ENCODE assay signal across 20 cellular contexts in the genomic region with DNA sequence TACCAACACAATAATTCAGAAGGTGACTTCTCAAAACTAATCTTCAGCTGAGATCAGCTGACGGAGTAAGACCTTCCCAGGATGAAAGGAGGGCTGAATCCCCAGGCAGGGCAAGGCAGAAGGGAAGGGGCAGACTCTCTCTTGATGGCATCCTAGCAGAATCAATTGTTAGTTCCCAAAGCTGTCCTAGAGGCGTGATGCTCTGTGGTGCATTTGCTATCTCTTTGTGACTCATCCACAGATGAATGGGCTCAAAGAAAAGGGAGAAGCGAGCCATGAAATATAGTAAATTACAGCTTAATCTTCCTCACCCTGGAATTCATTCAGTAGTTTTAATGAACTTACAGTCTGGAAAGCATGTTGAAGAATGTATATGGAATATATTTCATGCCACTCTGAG. TPM values are rescaled to one million over a fixed set of nuclear protein-coding genes. Genes with fewer than 3 reads are reported as not detected.
"Had no signal": no experiment of that assay in that cellular context is flagged by ENCODE, and none has a peak within 500 bp of the region (broad histone marks: within the 10 kb centered on the region; RNA-seq: fewer than 3 reads in every experiment).

No MANE protein-coding gene starts in this region.

- H3K27me3 ChIP-seq: dorsolateral prefrontal cortex, suprapubic skin, transverse colon, uterus had no signal

- H3K4me3 ChIP-seq: dorsolateral prefrontal cortex, skin epidermis, suprapubic skin, transverse colon, uterus had no signal

- H3K4me1 Mint-ChIP-seq: activated T-helper 17 cell treated with anti-CD3 and anti-CD28 coated beads, Interleukin-2, amount 50 U/mL, for 72 hours had no signal

- DNase-seq: activated CD4-positive, alpha-beta T cell treated with anti-CD3 and anti-CD28 coated beads, Interleukin-2, amount 10 ng/mL, durations not matched to agents 24 days and 14 days; activated CD8-positive, alpha-beta T cell treated with anti-CD3 and anti-CD28 coated beads for 36 hours; activated naive CD4-positive, alpha-beta T cell; activated naive CD8-positive, alpha-beta T cell treated with anti-CD3 and anti-CD28 coated beads, Interleukin-2, amount 10 ng/mL, durations not matched to agents 7 days and 5 days; activated T-cell treated with anti-CD3 and anti-CD28 coated beads, Interleukin-2, amount 50 U/mL, for 1 hour; amygdala; central memory CD4-positive, alpha-beta T cell; dorsolateral prefrontal cortex; head of caudate nucleus; kidney; stimulated activated CD4-positive, alpha-beta T cell treated with anti-CD3 and anti-CD28 coated beads, Interleukin-15, amount 100 ng/mL, for 24 hours; stimulated activated CD4-positive, alpha-beta T cell treated with anti-CD3 and anti-CD28 coated beads, Interleukin-2, amount 100 ng/mL, for 48 hours; stimulated activated naive CD8-positive, alpha-beta T cell treated with anti-CD3 and anti-CD28 coated beads, Interleukin-15, amount 100 ng/mL, for 72 hours; T1000; transverse colon; uterus had no signal

- H3K27ac Mint-ChIP-seq: activated CD4-positive, alpha-beta T cell treated with anti-CD3 and anti-CD28 coated beads, Interleukin-2, amount 10 ng/mL, durations not matched to agents 24 days and 14 days; activated CD8-positive, alpha-beta T cell treated with anti-CD3 and anti-CD28 coated beads for 36 hours; activated naive CD8-positive, alpha-beta T cell treated with anti-CD3 and anti-CD28 coated beads, Interleukin-2, amount 10 ng/mL, durations not matched to agents 7 days and 5 days; activated T-helper 17 cell treated with anti-CD3 and anti-CD28 coated beads, Interleukin-2, amount 50 U/mL, for 72 hours; stimulated activated naive CD8-positive, alpha-beta T cell treated with anti-CD3 and anti-CD28 coated beads, Interleukin-15, amount 100 ng/mL, for 72 hours had no signal

- H3K36me3 Mint-ChIP-seq: activated naive CD8-positive, alpha-beta T cell treated with anti-CD3 and anti-CD28 coated beads, Interleukin-2, amount 10 ng/mL, durations not matched to agents 7 days and 5 days; brain had no signal

- H3K4me1 ChIP-seq: suprapubic skin, transverse colon, uterus had no signal

- H3K36me3 ChIP-seq: suprapubic skin, transverse colon, uterus had no signal

- H3K4me3 Mint-ChIP-seq: activated CD4-positive, alpha-beta T cell treated with anti-CD3 and anti-CD28 coated beads, Interleukin-2, amount 10 ng/mL, durations not matched to agents 24 days and 14 days; activated CD8-positive, alpha-beta T cell treated with anti-CD3 and anti-CD28 coated beads for 36 hours; activated naive CD8-positive, alpha-beta T cell treated with anti-CD3 and anti-CD28 coated beads, Interleukin-2, amount 10 ng/mL, durations not matched to agents 7 days and 5 days; activated T-helper 17 cell treated with anti-CD3 and anti-CD28 coated beads, Interleukin-2, amount 50 U/mL, for 72 hours; brain; stimulated activated naive CD8-positive, alpha-beta T cell treated with anti-CD3 and anti-CD28 coated beads, Interleukin-15, amount 100 ng/mL, for 72 hours had no signal

- H3K27me3 Mint-ChIP-seq: activated CD4-positive, alpha-beta T cell treated with anti-CD3 and anti-CD28 coated beads, Interleukin-2, amount 10 ng/mL, durations not matched to agents 24 days and 14 days; activated CD8-positive, alpha-beta T cell treated with anti-CD3 and anti-CD28 coated beads for 36 hours; activated T-helper 17 cell treated with anti-CD3 and anti-CD28 coated beads, Interleukin-2, amount 50 U/mL, for 72 hours had no signal

- H3K9me3 ChIP-seq: suprapubic skin, transverse colon, uterus had no signal

- H3K27ac ChIP-seq: skin epidermis, suprapubic skin, transverse colon, uterus had no signal

RNA-seq across cellular contexts. Expression of gene PDE1C, which starts 37.2 kb away (rescaled TPM):
- total RNA-seq: activated CD4-positive, alpha-beta T cell treated with anti-CD3 and anti-CD28 coated beads, Interleukin-2, amount 10 ng/mL, durations not matched to agents 24 days and 14 days; activated CD8-positive, alpha-beta T cell treated with anti-CD3 and anti-CD28 coated beads for 36 hours; activated naive CD8-positive, alpha-beta T cell treated with anti-CD3 and anti-CD28 coated beads, Interleukin-2, amount 10 ng/mL, durations not matched to agents 7 days and 5 days; activated T-helper 17 cell treated with anti-CD3 and anti-CD28 coated beads, Interleukin-2, amount 50 U/mL, for 72 hours had no signal
